In genomic region chr7:129841465-129841864, GRCh38 we compare ENCODE assay signal across 15 cellular contexts.
A peak's percentile ranks its signal among the peaks of the same experiment; 100 is the strongest.
DNase-seq lines count a peak whose midpoint lies in the region; ATAC-seq and TF ChIP-seq lines count a peak whose summit lies in the region.
"Had no signal": no experiment of that assay in that cellular context is flagged by ENCODE, and none has a peak within 500 bp of the region (broad histone marks: within the 10 kb centered on the region; RNA-seq: fewer than 3 reads in every experiment).

No MANE protein-coding gene starts in this region.

- no peaks in the 10 kb centered on the region for H3K27me3 ChIP-seq in HL-60 (ENCODE audit: insufficient read depth, poor library complexity, severe bottlenecking)
- no peaks in the 10 kb centered on the region for H3K27me3 ChIP-seq in gastroesophageal sphincter

- peak overlapping the region; percentile 29 for H3K27ac ChIP-seq in HL-60 (replicated peaks)
- H3K27ac ChIP-seq in gastroesophageal sphincter, result peak overlapping the region in 2 of 4 donors; percentile 26 to 30
- H3K27ac ChIP-seq in coronary artery, result peak overlapping the region in 1 of 2 donors; percentile 56
- H3K27ac ChIP-seq: 22Rv1 had no signal

- H3K9me3 Mint-ChIP-seq in activated naive CD8-positive, alpha-beta T cell (ENCODE audit: low read depth), result no peaks in the 10 kb centered on the region
- no peaks in the 10 kb centered on the region for H3K9me3 Mint-ChIP-seq in naive thymus-derived CD8-positive, alpha-beta T cell
- H3K9me3 Mint-ChIP-seq: activated naive CD4-positive, alpha-beta T cell treated with anti-CD3 and anti-CD28 coated beads, Interleukin-2, amount 10 ng/mL, durations not matched to agents 7 days and 5 days; stimulated activated naive B cell treated with anti-CD40 and anti-IgM and Interleukin-4, amounts not matched to agents 10 μg/mL and 1 μg/mL and 100 μg/mL, for 72 hours had no signal

- WGBS in gastroesophageal sphincter (ENCODE audit: low coverage in 1 of 2), 2 donors, result 86 to 89% methylated on average over 2 to 3 of the region's 3 CpGs

- TF ChIP-seq CTCF in HL-60 (IDR thresholded peaks at IDR 0.05; ENCODE audit: insufficient read depth, low read length) (no peak), gastroesophageal sphincter (IDR thresholded peaks at IDR 0.05) (no peak), coronary artery (IDR thresholded peaks at IDR 0.05) (no peak)

- H3K27ac Mint-ChIP-seq in activated naive CD8-positive, alpha-beta T cell, result peak overlapping the region; percentile 72
- H3K27ac Mint-ChIP-seq in naive thymus-derived CD8-positive, alpha-beta T cell, result peak overlapping the region in 6 of 10 donors; percentile 16 to 90 (median 59)
- H3K27ac Mint-ChIP-seq: activated naive CD4-positive, alpha-beta T cell treated with anti-CD3 and anti-CD28 coated beads, Interleukin-2, amount 10 ng/mL, durations not matched to agents 7 days and 5 days; stimulated activated naive B cell treated with anti-CD40 and anti-IgM and Interleukin-4, amounts not matched to agents 10 μg/mL and 1 μg/mL and 100 μg/mL, for 72 hours had no signal

- H3K9me3 ChIP-seq in gastroesophageal sphincter, result no peaks in the 10 kb centered on the region

- H3K4me1 ChIP-seq in gastroesophageal sphincter, result peaks cover 0 to 49% (median 14%) of the 10 kb centered on the region in 3 donors

- POLR2A ChIA-PET in naive thymus-derived CD8-positive, alpha-beta T cell (lab: Charles Lee), result no interaction called here

- ATAC-seq in naive thymus-derived CD8-positive, alpha-beta T cell, result peak; percentile 25 to 59
- ATAC-seq in gastroesophageal sphincter, result no peak
- ATAC-seq: stimulated activated naive B cell treated with anti-CD40 and anti-IgM and Interleukin-4, amounts not matched to agents 10 μg/mL and 1 μg/mL and 100 μg/mL, for 72 hours had no signal

- TF ChIP-seq EP300 in gastroesophageal sphincter (IDR thresholded peaks at IDR 0.05), result no peak

- no peak for TF ChIP-seq POLR2A in gastroesophageal sphincter (IDR thresholded peaks at IDR 0.05)

- H3K36me3 ChIP-seq in gastroesophageal sphincter, result peaks cover 0 to 25% of the 10 kb centered on the region in 2 donors

- H3K4me1 Mint-ChIP-seq in activated naive CD8-positive, alpha-beta T cell (ENCODE audit: low read depth), result peaks cover 47% of the 10 kb centered on the region
- H3K4me1 Mint-ChIP-seq in naive thymus-derived CD8-positive, alpha-beta T cell, result peaks cover 21 to 56% (median 52%) of the 10 kb centered on the region in 4 donors

- no peaks in the 10 kb centered on the region for H3K36me3 Mint-ChIP-seq in activated naive CD8-positive, alpha-beta T cell
- peaks cover 0 to 23% (median 2%) of the 10 kb centered on the region in 3 donors for H3K36me3 Mint-ChIP-seq in naive thymus-derived CD8-positive, alpha-beta T cell

- H3K27me3 Mint-ChIP-seq in activated naive CD8-positive, alpha-beta T cell, result no peaks in the 10 kb centered on the region
- H3K27me3 Mint-ChIP-seq in naive thymus-derived CD8-positive, alpha-beta T cell, result no peaks in the 10 kb centered on the region
- H3K27me3 Mint-ChIP-seq: activated naive CD4-positive, alpha-beta T cell treated with anti-CD3 and anti-CD28 coated beads, Interleukin-2, amount 10 ng/mL, durations not matched to agents 7 days and 5 days; stimulated activated naive B cell treated with anti-CD40 and anti-IgM and Interleukin-4, amounts not matched to agents 10 μg/mL and 1 μg/mL and 100 μg/mL, for 72 hours had no signal

- peak; percentile 35 for DNase-seq in NK-92 treated with Interleukin-12 subunit alpha and Interleukin-12 subunit beta, amount 100 ng/mL, for 24 hours (lab: John Stamatoyannopoulos, UW)
- no peak for DNase-seq in NK-92 (lab: John Stamatoyannopoulos, UW; ENCODE audit: unreplicated experiment)
- peak in 1 of 2 experiments; percentile 73 for DNase-seq in HL-60 (ENCODE audit: low read depth in 1 of 2, low spot score in 1 of 2)
- DNase-seq in naive thymus-derived CD8-positive, alpha-beta T cell, result no peak
- no peak for DNase-seq in NCI-H146 treated with DMSO at 0.1 percent for 48 hours (lab: John Stamatoyannopoulos, UW; ENCODE audit: unreplicated experiment)
- DNase-seq in coronary artery (ENCODE audit: low spot score), result no peak
- DNase-seq: activated CD8-positive, alpha-beta memory T cell treated with anti-CD3 and anti-CD28 coated beads, Interleukin-2, amount 50 U/mL, for 4 hours; activated naive CD4-positive, alpha-beta T cell treated with anti-CD3 and anti-CD28 coated beads, Interleukin-2, amount 10 ng/mL, durations not matched to agents 7 days and 5 days; effector CD4-positive, alpha-beta T cell; hypothalamus; NCI-H526 treated with DMSO at 0.1 percent for 48 hours; stimulated activated naive B cell treated with anti-CD40 and anti-IgM and Interleukin-4, amounts not matched to agents 10 μg/mL and 1 μg/mL and 100 μg/mL, for 72 hours had no signal

- H3K4me3 ChIP-seq in HL-60 (replicated peaks; ENCODE audit: insufficient read depth, low read length), result no peak overlapping the region
- H3K4me3 ChIP-seq in gastroesophageal sphincter, result no peak overlapping the region
- no peak overlapping the region for H3K4me3 ChIP-seq in coronary artery

- H3K4me3 Mint-ChIP-seq in activated naive CD8-positive, alpha-beta T cell, result peak overlapping the region; percentile 1
- H3K4me3 Mint-ChIP-seq in naive thymus-derived CD8-positive, alpha-beta T cell, result peak overlapping the region in 8 of 10 donors; percentile 1 to 34 (median 12)
- H3K4me3 Mint-ChIP-seq: activated naive CD4-positive, alpha-beta T cell treated with anti-CD3 and anti-CD28 coated beads, Interleukin-2, amount 10 ng/mL, durations not matched to agents 7 days and 5 days; stimulated activated naive B cell treated with anti-CD40 and anti-IgM and Interleukin-4, amounts not matched to agents 10 μg/mL and 1 μg/mL and 100 μg/mL, for 72 hours had no signal
